In the genomic region with DNA sequence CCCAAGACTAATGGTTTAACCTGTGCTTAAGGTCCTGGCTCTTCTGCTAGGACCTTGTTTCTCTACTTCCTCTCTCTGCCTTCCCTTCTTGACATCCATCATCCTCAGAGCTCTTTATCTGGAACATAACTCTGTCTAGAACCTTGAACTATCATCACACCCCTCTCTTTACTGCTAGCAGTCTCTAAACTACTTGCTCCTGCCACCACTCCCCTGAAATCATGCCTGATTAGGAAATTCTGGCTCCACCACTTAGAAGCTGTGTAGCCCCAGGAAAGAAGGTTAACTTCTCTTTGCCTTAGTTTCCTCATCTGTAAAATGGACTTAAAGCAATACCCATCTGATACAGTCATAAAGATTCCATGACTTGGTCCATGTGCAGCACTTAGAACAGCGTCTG, we compare ENCODE assay signal across 22 cellular contexts. TPM values are rescaled to one million over a fixed set of nuclear protein-coding genes. Genes with fewer than 3 reads are reported as not detected.
A peak's percentile ranks its signal among the peaks of the same experiment; 100 is the strongest.
DNase-seq lines count a peak whose midpoint lies in the region; ATAC-seq, FAIRE-seq and TF ChIP-seq lines count a peak whose summit lies in the region.
"Had no signal": no experiment of that assay in that cellular context is flagged by ENCODE, and none has a peak within 500 bp of the region (broad histone marks: within the 10 kb centered on the region; RNA-seq: fewer than 3 reads in every experiment).

No MANE protein-coding gene starts in this region.

- 0% methylated on average over 1 of the region's 1 CpG for WGBS in GM12878 (ENCODE audit: insufficient coverage, insufficient replicate concordance, low lambda C conversion rate, missing lambda C conversion rate)

- POLR2A ChIA-PET in HEK293 (lab: Yijun Ruan, JAX) (interaction anchor here (1.0 to 1.3 kb wide), 2 partner anchors 9 to 12 kb away, joined by 3 read pairs; partner anchors contain the start of gene SLC38A1), GM12878 (lab: Charles Lee) (interaction anchor here (0.9 to 1.2 kb wide), 2 partner anchors 25 to 42 kb away, joined by 3 read pairs; no protein-coding TSS in a partner anchor)

- H3K36me3 Mint-ChIP-seq in neural progenitor cell, result peaks cover 42% of the 10 kb centered on the region

- no peak overlapping the region for H3K4me3 ChIP-seq in HEK293 (ENCODE audit: low read depth, low read length)
- H3K4me3 ChIP-seq in GM12878, result no peak overlapping the region
- H3K4me3 ChIP-seq in neural progenitor cell, result no peak overlapping the region
- H3K4me3 ChIP-seq: skin epidermis had no signal

- DNase-seq in GM12878 (ENCODE audit: low read depth, low spot score) (no peak), neural progenitor cell (ENCODE audit: low spot score) (no peak), NCI-H2227 (lab: John Stamatoyannopoulos, UW; ENCODE audit: unreplicated experiment) (no peak), SHP77 (lab: John Stamatoyannopoulos, UW) (no peak), dermis blood vessel endothelial cell (no peak)
- DNase-seq in NK-92 treated with Interleukin-12 subunit alpha and Interleukin-12 subunit beta, amount 100 ng/mL, for 24 hours (lab: John Stamatoyannopoulos, UW), result no peak
- DNase-seq: activated CD4-positive, CD25-positive, alpha-beta regulatory T cell; amygdala; foreskin melanocyte; Karpas-422; NCI-H187 treated with DMSO at 0.1 percent for 48 hours; NCI-H526; occipital lobe; T-helper 1 cell had no signal

- H3K4me1 Mint-ChIP-seq in neural progenitor cell, result peaks cover 9% of the 10 kb centered on the region

- in situ Hi-C loops in GM12878 (cut with MboI), result no loop called here

- TF ChIP-seq RAD21 in GM12878 (IDR thresholded peaks at IDR 0.05; ENCODE audit: insufficient read depth, low read depth, low read length), result no peak

- H3K4me3 Mint-ChIP-seq in neural progenitor cell, result no peak overlapping the region
- H3K4me3 Mint-ChIP-seq: mesothelial cell of epicardium; stimulated activated effector memory CD8-positive, alpha-beta T cell treated with anti-CD3 and anti-CD28 coated beads, Interleukin-12 subunit alpha, Interleukin-12 subunit beta, amount 100 ng/mL, for 72 hours had no signal

- FAIRE-seq in GM12878 (lab: Jason Lieb, UNC), result no peak
- FAIRE-seq: D721Med, RCC 7860 had no signal

- BruUV-seq in GM12878 (replicated peaks; lab: Mats Ljungman, UMichigan), result no TSS peak

- peak; percentile 10; the same call in 2 of the 3 replicates for ATAC-seq in GM12878
- ATAC-seq: stimulated activated effector memory CD8-positive, alpha-beta T cell treated with anti-CD3 and anti-CD28 coated beads, Interleukin-12 subunit alpha, Interleukin-12 subunit beta, amount 100 ng/mL, for 72 hours had no signal

- intact Hi-C loops in GM12878 (cut with micrococcal nuclease; ENCODE audit: unreplicated experiment), result loop anchor here (10.0 kb wide), 1 partner anchor 1445 kb away; the partner anchor contains the start of gene RPAP3

- H2AFZ ChIP-seq in GM12878 (ENCODE audit: control insufficient read depth, low read depth, low read length) (no peak overlapping the region), neural progenitor cell (replicated peaks) (no peak overlapping the region)

- H4K20me1 ChIP-seq in GM12878 (ENCODE audit: control insufficient read depth, insufficient read depth), result peaks cover 5% of the 10 kb centered on the region
- peaks cover 50% of the 10 kb centered on the region for H4K20me1 ChIP-seq in neural progenitor cell (ENCODE audit: low read depth)

- TF ChIP-seq POLR2A in GM12878 (IDR thresholded peaks at IDR 0.05; ENCODE audit: low read depth, low read length), result no peak

- no peaks in the 10 kb centered on the region for H3K9me3 ChIP-seq in HEK293 (ENCODE audit: control insufficient read depth, insufficient read depth, low read depth, low read length)
- no peaks in the 10 kb centered on the region; the same call in 2 of the 3 replicates for H3K9me3 ChIP-seq in GM12878 (replicated peaks; ENCODE audit: control insufficient read depth, insufficient read depth, low read length)
- no peaks in the 10 kb centered on the region for H3K9me3 ChIP-seq in neural progenitor cell (ENCODE audit: low read depth)

- peaks cover 30% of the 10 kb centered on the region for H3K9me3 Mint-ChIP-seq in neural progenitor cell
- H3K9me3 Mint-ChIP-seq: activated T-helper 2 cell treated with anti-CD3 and anti-CD28 coated beads, Interferon-gamma antibody, Interleukin-2, Interleukin-4, amounts not matched to agents 10 μg/mL and 5 μg/mL and 100 μg/mL, durations not matched to agents 14 hours and 24 hours and 36 hours; stimulated activated effector memory CD8-positive, alpha-beta T cell treated with anti-CD3 and anti-CD28 coated beads, Interleukin-12 subunit alpha, Interleukin-12 subunit beta, amount 100 ng/mL, for 72 hours had no signal

- CTCF ChIA-PET in HEK293 (lab: Yijun Ruan, JAX), result no interaction called here
- CTCF ChIA-PET in GM12878 (lab: Yijun Ruan, JAX), result interaction anchor here (0.7 to 1.2 kb wide), 3 partner anchors 84 to 1042 kb away, joined by 3 read pairs; no protein-coding TSS in a partner anchor

- H3K4me2 ChIP-seq in GM12878 (ENCODE audit: control insufficient read depth, insufficient read depth), result peak overlapping the region; percentile 13; the same call in 1 of the 2 replicates
- peak overlapping the region; percentile 50 for H3K4me2 ChIP-seq in neural progenitor cell

- H3K79me2 ChIP-seq in GM12878 (ENCODE audit: control insufficient read depth, insufficient read depth, low read length), result peaks cover 97% of the 10 kb centered on the region
- H3K79me2 ChIP-seq in neural progenitor cell (ENCODE audit: low read depth), result peaks cover 100% of the 10 kb centered on the region

- H3F3A ChIP-seq in neural progenitor cell (ENCODE audit: low read depth), result peaks cover under 1% of the 10 kb centered on the region

- SMC1A ChIA-PET in GM12878 (lab: Charles Lee; ENCODE audit: uncharacterized antibody, unreplicated experiment), result interaction anchor here (1.0 to 1.1 kb wide), 3 partner anchors 39 to 51 kb away, joined by 3 read pairs; no protein-coding TSS in a partner anchor

- H3K9ac ChIP-seq in GM12878 (ENCODE audit: control insufficient read depth, insufficient read depth, low read length) (no peak overlapping the region), neural progenitor cell (no peak overlapping the region)

- RAD21 ChIA-PET in GM12878 (lab: Charles Lee; ENCODE audit: unreplicated experiment), result interaction anchor here (1.1 to 1.9 kb wide), 2 partner anchors 44 to 51 kb away, joined by 4 read pairs; no protein-coding TSS in a partner anchor

- H3K36me3 ChIP-seq in HEK293 (ENCODE audit: control insufficient read depth in 2 of 2, insufficient read depth in 1 of 2, low read length in 2 of 2) (peaks cover 0 to 1% of the 10 kb centered on the region in 2 experiments; a peak in 1 of 3 replicates), GM12878 (ENCODE audit: control insufficient read depth in 2 of 2, insufficient read depth in 2 of 2, low read length in 1 of 2) (peaks cover 3 to 7% of the 10 kb centered on the region in 2 experiments), neural progenitor cell (peaks cover 3% of the 10 kb centered on the region)

- peaks cover 34% of the 10 kb centered on the region for H3K4me1 ChIP-seq in HEK293 (ENCODE audit: control insufficient read depth, insufficient read depth, low read length)
- H3K4me1 ChIP-seq in GM12878 (ENCODE audit: control insufficient read depth, insufficient read depth, low read length), result peaks cover 7% of the 10 kb centered on the region; the same call in 1 of the 2 replicates
- H3K4me1 ChIP-seq in neural progenitor cell, result peaks cover 50% of the 10 kb centered on the region

- H3K27me3 ChIP-seq in GM12878 (replicated peaks in 1 of 2; ENCODE audit: control insufficient read depth in 2 of 2, insufficient read depth in 2 of 2, low read length in 1 of 2) (no peaks in the 10 kb centered on the region), neural progenitor cell (no peaks in the 10 kb centered on the region)

- H3K27me3 Mint-ChIP-seq in neural progenitor cell (ENCODE audit: insufficient read depth, low read depth), result no peaks in the 10 kb centered on the region

- TF ChIP-seq CTCF in 22Rv1 (IDR thresholded peaks at IDR 0.05) (no peak), HEK293 (tag by site-specific recombination; IDR thresholded peaks at IDR 0.05) (no peak), GM12878 (IDR thresholded peaks at IDR 0.05 in 2 of 3, conservative IDR thresholded peaks at IDR 0.05 in 1 of 3; ENCODE audit: control insufficient read depth in 2 of 3, extremely low read depth in 1 of 3, insufficient read depth in 1 of 3, low read depth in 3 of 3, low read length in 3 of 3) (no peak), neural progenitor cell (IDR thresholded peaks at IDR 0.05) (no peak)

- TF ChIP-seq EP300 in GM12878 (IDR thresholded peaks at IDR 0.05; ENCODE audit: borderline replicate concordance in 1 of 2, control insufficient read depth in 1 of 2, low read depth in 2 of 2, low read length in 2 of 2), result no peak

- H3K27ac ChIP-seq in 22Rv1 (peak overlapping the region; percentile 57), HEK293 (ENCODE audit: extremely low read depth, low read depth, low read length) (no peak overlapping the region), GM12878 (ENCODE audit: control insufficient read depth, insufficient read depth) (no peak overlapping the region), neural progenitor cell (peak overlapping the region; percentile 36)

- no peak overlapping the region for H3K27ac Mint-ChIP-seq in neural progenitor cell
- H3K27ac Mint-ChIP-seq: activated T-helper 2 cell treated with anti-CD3 and anti-CD28 coated beads, Interferon-gamma antibody, Interleukin-2, Interleukin-4, amounts not matched to agents 10 μg/mL and 5 μg/mL and 100 μg/mL, durations not matched to agents 14 hours and 24 hours and 36 hours; mesothelial cell of epicardium; stimulated activated effector memory CD8-positive, alpha-beta T cell treated with anti-CD3 and anti-CD28 coated beads, Interleukin-12 subunit alpha, Interleukin-12 subunit beta, amount 100 ng/mL, for 72 hours had no signal

RNA-seq across cellular contexts. Expression of gene SLC38A1, which starts 9.1 kb away (rescaled TPM):
- 764 and 791 TPM in 2 replicates for total RNA-seq in GM12878 (2013; cell fraction: nucleolus; rRNA removed)
- total RNA-seq in GM12878 (2014; rRNA removed), result 144 and 159 TPM in 2 replicates
- 150 and 152 TPM in 2 replicates for total RNA-seq in GM12878 (2014; rRNA removed; fragmentation: Illumina TruSeq; extraction: Trizol)
- 148 and 152 TPM in 2 replicates for total RNA-seq in GM12878 (2021)
- polyA plus RNA-seq in GM12878 (2011; ENCODE audit: low read depth), result 37.5 TPM
- polyA plus RNA-seq in GM12878 (2011; rRNA removed), result 191 and 248 TPM in 2 replicates
- 74.6 and 85.1 TPM in 2 replicates for polyA plus RNA-seq in GM12878 (2011; cell fraction: cytosol; rRNA removed)
- polyA plus RNA-seq in GM12878 (2011; cell fraction: nucleus; rRNA removed), result 156 and 168 TPM in 2 replicates
- 57.2 and 59.9 TPM in 2 replicates for polyA plus RNA-seq in GM12878 (2012)
- 140 and 164 TPM in 2 replicates for polyA plus RNA-seq in GM12878 (2014; fragmentation: Illumina TruSeq; extraction: Trizol)
- polyA plus RNA-seq in GM12878 (2014; fragmentation: Nextera tagmentation; extraction: Ambion mirVana), result 10 to 100 TPM; 38.1 to 64.0 TPM
- 74.3 and 82.1 TPM in 2 replicates for polyA plus RNA-seq in GM12878 (2014; rRNA removed)
- 100 to 1,000 TPM; 143 to 151 TPM for polyA plus RNA-seq in GM12878 (2016; fragmentation: Nextera tagmentation; extraction: Ambion mirVana)
- polyA minus RNA-seq in GM12878 (2011; rRNA and poly(A)+ RNA removed), result 281 and 408 TPM in 2 replicates
- 103 and 111 TPM in 2 replicates for polyA minus RNA-seq in GM12878 (2011; cell fraction: cytosol; rRNA and poly(A)+ RNA removed)
- 212 and 317 TPM in 2 replicates for polyA minus RNA-seq in GM12878 (2011; cell fraction: nucleus; rRNA and poly(A)+ RNA removed)
- total RNA-seq in neural progenitor cell (ENCODE audit: low replicate concordance), result 103 and 142 TPM in 2 replicates
- total RNA-seq in dermis blood vessel endothelial cell, result 136 and 191 TPM in 2 replicates

Comparison
In these comparisons a context has a peak if more than half of its experiments do, and no peak if none do; other contexts are left out.
1. H3K27ac ChIP-seq: peak in 22Rv1 (single experiment) and neural progenitor cell (single experiment); none in HEK293 (single experiment) and GM12878 (single experiment).